ENCODE assay signal across 1 cellular context in the genomic region with DNA sequence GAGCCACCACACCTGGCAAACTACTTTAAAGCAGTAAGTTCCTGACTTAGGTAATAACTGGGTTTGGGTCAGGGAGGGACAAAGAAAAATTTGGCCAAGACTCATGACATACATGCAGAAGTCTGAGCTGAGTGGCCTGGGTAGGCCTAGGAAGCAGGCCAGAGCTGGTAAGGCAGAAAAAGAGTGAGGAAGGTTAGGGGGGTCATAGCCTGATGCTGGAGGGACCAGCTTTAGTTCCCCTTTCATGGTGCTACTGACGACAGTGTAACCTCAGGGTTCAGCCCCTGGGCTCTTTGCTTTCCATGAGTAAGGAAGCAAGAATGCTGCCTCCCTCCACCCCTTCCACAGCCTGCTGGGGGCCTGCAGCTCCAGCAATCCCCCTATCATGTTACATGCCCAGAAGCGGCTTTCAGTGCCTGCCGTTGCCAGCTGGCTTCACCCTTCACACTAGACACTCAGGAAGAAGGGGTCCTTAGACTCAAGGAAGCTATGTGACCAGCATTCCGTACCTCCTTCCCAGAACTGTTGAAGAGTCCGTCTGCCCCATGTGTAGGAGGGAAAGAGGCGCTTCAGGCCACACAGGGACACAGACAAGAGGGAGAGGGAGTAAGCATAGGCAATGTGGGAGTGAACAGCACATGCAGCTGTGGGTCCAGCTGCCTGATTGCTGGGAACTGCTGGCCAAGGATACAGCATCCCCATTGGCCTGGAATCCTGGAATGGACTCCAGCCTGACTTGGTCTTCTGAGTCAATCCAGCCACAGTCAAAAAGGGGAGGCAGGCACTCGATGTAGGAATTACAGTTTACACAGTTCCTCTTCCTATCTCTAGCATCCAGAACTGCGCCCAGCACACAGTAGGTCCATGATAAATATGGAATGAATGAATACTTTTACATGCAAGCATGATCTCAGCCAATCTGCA.
TF ChIP-seq lines count a peak whose summit lies in the region.

No MANE protein-coding gene starts in this region.

TF ChIP-seq in K562, 482 proteins besides CTCF, POLR2A, EP300 and RAD21 (continued from another document and continues in another):
- TF ChIP-seq, protein P1, sequence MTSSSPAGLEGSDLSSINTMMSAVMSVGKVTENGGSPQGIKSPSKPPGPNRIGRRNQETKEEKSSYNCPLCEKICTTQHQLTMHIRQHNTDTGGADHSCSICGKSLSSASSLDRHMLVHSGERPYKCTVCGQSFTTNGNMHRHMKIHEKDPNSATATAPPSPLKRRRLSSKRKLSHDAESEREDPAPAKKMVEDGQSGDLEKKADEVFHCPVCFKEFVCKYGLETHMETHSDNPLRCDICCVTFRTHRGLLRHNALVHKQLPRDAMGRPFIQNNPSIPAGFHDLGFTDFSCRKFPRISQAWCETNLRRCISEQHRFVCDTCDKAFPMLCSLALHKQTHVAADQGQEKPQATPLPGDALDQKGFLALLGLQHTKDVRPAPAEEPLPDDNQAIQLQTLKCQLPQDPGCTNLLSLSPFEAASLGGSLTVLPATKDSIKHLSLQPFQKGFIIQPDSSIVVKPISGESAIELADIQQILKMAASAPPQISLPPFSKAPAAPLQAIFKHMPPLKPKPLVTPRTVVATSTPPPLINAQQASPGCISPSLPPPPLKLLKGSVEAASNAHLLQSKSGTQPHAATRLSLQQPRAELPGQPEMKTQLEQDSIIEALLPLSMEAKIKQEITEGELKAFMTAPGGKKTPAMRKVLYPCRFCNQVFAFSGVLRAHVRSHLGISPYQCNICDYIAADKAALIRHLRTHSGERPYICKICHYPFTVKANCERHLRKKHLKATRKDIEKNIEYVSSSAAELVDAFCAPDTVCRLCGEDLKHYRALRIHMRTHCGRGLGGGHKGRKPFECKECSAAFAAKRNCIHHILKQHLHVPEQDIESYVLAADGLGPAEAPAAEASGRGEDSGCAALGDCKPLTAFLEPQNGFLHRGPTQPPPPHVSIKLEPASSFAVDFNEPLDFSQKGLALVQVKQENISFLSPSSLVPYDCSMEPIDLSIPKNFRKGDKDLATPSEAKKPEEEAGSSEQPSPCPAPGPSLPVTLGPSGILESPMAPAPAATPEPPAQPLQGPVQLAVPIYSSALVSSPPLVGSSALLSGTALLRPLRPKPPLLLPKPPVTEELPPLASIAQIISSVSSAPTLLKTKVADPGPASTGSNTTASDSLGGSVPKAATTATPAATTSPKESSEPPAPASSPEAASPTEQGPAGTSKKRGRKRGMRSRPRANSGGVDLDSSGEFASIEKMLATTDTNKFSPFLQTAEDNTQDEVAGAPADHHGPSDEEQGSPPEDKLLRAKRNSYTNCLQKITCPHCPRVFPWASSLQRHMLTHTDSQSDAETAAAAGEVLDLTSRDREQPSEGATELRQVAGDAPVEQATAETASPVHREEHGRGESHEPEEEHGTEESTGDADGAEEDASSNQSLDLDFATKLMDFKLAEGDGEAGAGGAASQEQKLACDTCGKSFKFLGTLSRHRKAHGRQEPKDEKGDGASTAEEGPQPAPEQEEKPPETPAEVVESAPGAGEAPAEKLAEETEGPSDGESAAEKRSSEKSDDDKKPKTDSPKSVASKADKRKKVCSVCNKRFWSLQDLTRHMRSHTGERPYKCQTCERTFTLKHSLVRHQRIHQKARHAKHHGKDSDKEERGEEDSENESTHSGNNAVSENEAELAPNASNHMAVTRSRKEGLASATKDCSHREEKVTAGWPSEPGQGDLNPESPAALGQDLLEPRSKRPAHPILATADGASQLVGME (CRISPR knock-in tag; IDR thresholded peaks at IDR 0.05), result no peak
- TF ChIP-seq, protein P2, sequence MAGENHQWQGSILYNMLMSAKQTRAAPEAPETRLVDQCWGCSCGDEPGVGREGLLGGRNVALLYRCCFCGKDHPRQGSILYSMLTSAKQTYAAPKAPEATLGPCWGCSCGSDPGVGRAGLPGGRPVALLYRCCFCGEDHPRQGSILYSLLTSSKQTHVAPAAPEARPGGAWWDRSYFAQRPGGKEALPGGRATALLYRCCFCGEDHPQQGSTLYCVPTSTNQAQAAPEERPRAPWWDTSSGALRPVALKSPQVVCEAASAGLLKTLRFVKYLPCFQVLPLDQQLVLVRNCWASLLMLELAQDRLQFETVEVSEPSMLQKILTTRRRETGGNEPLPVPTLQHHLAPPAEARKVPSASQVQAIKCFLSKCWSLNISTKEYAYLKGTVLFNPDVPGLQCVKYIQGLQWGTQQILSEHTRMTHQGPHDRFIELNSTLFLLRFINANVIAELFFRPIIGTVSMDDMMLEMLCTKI (IDR thresholded peaks at IDR 0.05; ENCODE audit: partially characterized antibody), result no peak
- no peak for TF ChIP-seq RBM22 (IDR thresholded peaks at IDR 0.05; ENCODE audit: low read depth, low read length, poor library complexity, severe bottlenecking)
- TF ChIP-seq, protein P3, sequence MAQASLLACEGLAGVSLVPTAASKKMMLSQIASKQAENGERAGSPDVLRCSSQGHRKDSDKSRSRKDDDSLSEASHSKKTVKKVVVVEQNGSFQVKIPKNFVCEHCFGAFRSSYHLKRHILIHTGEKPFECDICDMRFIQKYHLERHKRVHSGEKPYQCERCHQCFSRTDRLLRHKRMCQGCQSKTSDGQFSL (CRISPR knock-in tag; IDR thresholded peaks at IDR 0.05), result 0 out of 2 replicates have a peak, but pooled peaks have one; percentile 15
- TF ChIP-seq, protein P3 (tag; IDR thresholded peaks at IDR 0.05), result no peak
- TF ChIP-seq, protein P4, sequence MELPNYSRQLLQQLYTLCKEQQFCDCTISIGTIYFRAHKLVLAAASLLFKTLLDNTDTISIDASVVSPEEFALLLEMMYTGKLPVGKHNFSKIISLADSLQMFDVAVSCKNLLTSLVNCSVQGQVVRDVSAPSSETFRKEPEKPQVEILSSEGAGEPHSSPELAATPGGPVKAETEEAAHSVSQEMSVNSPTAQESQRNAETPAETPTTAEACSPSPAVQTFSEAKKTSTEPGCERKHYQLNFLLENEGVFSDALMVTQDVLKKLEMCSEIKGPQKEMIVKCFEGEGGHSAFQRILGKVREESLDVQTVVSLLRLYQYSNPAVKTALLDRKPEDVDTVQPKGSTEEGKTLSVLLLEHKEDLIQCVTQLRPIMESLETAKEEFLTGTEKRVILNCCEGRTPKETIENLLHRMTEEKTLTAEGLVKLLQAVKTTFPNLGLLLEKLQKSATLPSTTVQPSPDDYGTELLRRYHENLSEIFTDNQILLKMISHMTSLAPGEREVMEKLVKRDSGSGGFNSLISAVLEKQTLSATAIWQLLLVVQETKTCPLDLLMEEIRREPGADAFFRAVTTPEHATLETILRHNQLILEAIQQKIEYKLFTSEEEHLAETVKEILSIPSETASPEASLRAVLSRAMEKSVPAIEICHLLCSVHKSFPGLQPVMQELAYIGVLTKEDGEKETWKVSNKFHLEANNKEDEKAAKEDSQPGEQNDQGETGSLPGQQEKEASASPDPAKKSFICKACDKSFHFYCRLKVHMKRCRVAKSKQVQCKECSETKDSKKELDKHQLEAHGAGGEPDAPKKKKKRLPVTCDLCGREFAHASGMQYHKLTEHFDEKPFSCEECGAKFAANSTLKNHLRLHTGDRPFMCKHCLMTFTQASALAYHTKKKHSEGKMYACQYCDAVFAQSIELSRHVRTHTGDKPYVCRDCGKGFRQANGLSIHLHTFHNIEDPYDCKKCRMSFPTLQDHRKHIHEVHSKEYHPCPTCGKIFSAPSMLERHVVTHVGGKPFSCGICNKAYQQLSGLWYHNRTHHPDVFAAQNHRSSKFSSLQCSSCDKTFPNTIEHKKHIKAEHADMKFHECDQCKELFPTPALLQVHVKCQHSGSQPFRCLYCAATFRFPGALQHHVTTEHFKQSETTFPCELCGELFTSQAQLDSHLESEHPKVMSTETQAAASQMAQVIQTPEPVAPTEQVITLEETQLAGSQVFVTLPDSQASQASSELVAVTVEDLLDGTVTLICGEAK (IDR thresholded peaks at IDR 0.05), result no peak
- TF ChIP-seq, protein P4 (CRISPR knock-in tag; IDR thresholded peaks at IDR 0.05), result no peak
- TF ChIP-seq ZNF384 (IDR thresholded peaks at IDR 0.05; ENCODE audit: low read depth, low read length), result no peak
- no peak for TF ChIP-seq TBP (optimal IDR thresholded peaks at IDR 0.05; ENCODE audit: low read depth, low read length)
- TF ChIP-seq, protein P5, sequence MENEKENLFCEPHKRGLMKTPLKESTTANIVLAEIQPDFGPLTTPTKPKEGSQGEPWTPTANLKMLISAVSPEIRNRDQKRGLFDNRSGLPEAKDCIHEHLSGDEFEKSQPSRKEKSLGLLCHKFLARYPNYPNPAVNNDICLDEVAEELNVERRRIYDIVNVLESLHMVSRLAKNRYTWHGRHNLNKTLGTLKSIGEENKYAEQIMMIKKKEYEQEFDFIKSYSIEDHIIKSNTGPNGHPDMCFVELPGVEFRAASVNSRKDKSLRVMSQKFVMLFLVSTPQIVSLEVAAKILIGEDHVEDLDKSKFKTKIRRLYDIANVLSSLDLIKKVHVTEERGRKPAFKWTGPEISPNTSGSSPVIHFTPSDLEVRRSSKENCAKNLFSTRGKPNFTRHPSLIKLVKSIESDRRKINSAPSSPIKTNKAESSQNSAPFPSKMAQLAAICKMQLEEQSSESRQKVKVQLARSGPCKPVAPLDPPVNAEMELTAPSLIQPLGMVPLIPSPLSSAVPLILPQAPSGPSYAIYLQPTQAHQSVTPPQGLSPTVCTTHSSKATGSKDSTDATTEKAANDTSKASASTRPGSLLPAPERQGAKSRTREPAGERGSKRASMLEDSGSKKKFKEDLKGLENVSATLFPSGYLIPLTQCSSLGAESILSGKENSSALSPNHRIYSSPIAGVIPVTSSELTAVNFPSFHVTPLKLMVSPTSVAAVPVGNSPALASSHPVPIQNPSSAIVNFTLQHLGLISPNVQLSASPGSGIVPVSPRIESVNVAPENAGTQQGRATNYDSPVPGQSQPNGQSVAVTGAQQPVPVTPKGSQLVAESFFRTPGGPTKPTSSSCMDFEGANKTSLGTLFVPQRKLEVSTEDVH (IDR thresholded peaks at IDR 0.05; ENCODE audit: low read depth, partially characterized antibody), result no peak
- no peak for TF ChIP-seq KAT8 (IDR thresholded peaks at IDR 0.05; ENCODE audit: low read depth)
- TF ChIP-seq, protein P6, sequence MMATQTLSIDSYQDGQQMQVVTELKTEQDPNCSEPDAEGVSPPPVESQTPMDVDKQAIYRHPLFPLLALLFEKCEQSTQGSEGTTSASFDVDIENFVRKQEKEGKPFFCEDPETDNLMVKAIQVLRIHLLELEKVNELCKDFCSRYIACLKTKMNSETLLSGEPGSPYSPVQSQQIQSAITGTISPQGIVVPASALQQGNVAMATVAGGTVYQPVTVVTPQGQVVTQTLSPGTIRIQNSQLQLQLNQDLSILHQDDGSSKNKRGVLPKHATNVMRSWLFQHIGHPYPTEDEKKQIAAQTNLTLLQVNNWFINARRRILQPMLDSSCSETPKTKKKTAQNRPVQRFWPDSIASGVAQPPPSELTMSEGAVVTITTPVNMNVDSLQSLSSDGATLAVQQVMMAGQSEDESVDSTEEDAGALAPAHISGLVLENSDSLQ (IDR thresholded peaks at IDR 0.05), result no peak
- TF ChIP-seq CREM (IDR thresholded peaks at IDR 0.05; ENCODE audit: low read depth), result 0 out of 2 replicates have a peak, but pooled peaks have one; percentile 10
- no peak for TF ChIP-seq ILF3 (IDR thresholded peaks at IDR 0.05; ENCODE audit: borderline replicate concordance)
- TF ChIP-seq DDX20 (tag; IDR thresholded peaks at IDR 0.05; ENCODE audit: low read depth), result no peak
- peak; percentile 28; the same call in 1 of the 2 replicates for TF ChIP-seq CTBP1 (IDR thresholded peaks at IDR 0.05; ENCODE audit: borderline replicate concordance)
- TF ChIP-seq, protein P7, sequence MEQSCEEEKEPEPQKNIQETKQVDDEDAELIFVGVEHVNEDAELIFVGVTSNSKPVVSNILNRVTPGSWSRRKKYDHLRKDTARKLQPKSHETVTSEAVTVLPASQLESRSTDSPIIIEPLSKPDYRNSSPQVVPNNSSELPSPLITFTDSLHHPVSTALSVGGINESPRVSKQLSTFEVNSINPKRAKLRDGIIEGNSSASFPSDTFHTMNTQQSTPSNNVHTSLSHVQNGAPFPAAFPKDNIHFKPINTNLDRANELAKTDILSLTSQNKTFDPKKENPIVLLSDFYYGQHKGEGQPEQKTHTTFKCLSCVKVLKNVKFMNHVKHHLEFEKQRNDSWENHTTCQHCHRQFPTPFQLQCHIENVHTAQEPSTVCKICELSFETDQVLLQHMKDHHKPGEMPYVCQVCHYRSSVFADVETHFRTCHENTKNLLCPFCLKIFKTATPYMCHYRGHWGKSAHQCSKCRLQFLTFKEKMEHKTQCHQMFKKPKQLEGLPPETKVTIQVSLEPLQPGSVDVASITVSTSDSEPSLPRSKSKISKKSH (CRISPR knock-in tag; IDR thresholded peaks at IDR 0.05), result no peak
- peak; percentile 57 to 95; a peak in 3 of 4 replicates for TF ChIP-seq TEAD1 (CRISPR knock-in tag; IDR thresholded peaks at IDR 0.05)
- no peak for TF ChIP-seq ZNF445 (CRISPR knock-in tag; IDR thresholded peaks at IDR 0.05; ENCODE audit: low read depth)
- TF ChIP-seq ZZZ3 (IDR thresholded peaks at IDR 0.05), result no peak
- no peak for TF ChIP-seq CHD1 (IDR thresholded peaks at IDR 0.05; ENCODE audit: low read length)
- peak; percentile 21 for TF ChIP-seq RBBP5 (IDR thresholded peaks at IDR 0.05; ENCODE audit: borderline replicate concordance, insufficient read depth, low read length, poor library complexity, severe bottlenecking)
- no peak for TF ChIP-seq ATF7 (IDR thresholded peaks at IDR 0.05)
